In the genomic region with DNA sequence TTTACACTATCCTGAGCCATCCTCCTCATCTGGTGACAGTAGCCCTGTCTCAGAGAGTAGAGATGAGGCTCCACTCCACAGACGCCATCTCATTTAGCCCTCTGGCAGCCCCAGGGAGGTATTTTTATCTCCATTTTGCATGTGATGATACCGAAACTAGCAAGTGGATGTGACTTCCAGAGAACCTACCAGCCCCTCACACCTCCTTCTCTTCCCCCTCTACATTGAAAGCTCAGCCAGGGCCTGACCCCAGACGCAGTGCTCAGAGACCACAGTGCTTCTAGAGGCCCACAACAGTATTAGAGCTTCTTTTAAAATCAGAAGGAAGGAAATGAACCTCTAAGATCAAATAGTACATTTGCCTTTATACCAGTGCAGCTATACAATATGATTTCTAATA, we compare ENCODE assay signal across 8 cellular contexts. TPM values are rescaled to one million over a fixed set of nuclear protein-coding genes. Genes with fewer than 3 reads are reported as not detected.
DNase-seq lines count a peak whose midpoint lies in the region; ATAC-seq and TF ChIP-seq lines count a peak whose summit lies in the region.

No MANE protein-coding gene starts in this region.

- TF ChIP-seq POLR2A in body of pancreas (IDR thresholded peaks at IDR 0.05), result no peak

- ATAC-seq in CD8-positive, alpha-beta T cell, result peak; percentile 80
- peak; percentile 75 for ATAC-seq in HG03108 (IDR thresholded peaks at IDR 0.05; ENCODE audit: unreplicated experiment)
- peak; percentile 75 for ATAC-seq in activated naive CD8-positive, alpha-beta T cell treated with anti-CD3 and anti-CD28 coated beads, Interleukin-2, amount 50 U/mL, for 24 hours
- no peak for ATAC-seq in body of pancreas

- no peak overlapping the region for H4K12ac ChIP-seq in trophoblast cell (ENCODE audit: low read depth, low read length)

- H3K79me1 ChIP-seq in trophoblast cell (ENCODE audit: low read length), result no peaks in the 10 kb centered on the region

- H3K23ac ChIP-seq in trophoblast cell (ENCODE audit: low read length), result no peak overlapping the region

- no peak for TF ChIP-seq CTCF in CD8-positive, alpha-beta T cell (IDR thresholded peaks at IDR 0.05)
- no peak for TF ChIP-seq CTCF in body of pancreas (IDR thresholded peaks at IDR 0.05)

- H3K4me1 Mint-ChIP-seq in CD8-positive, alpha-beta T cell (ENCODE audit: low read depth), result peaks cover 97% of the 10 kb centered on the region
- H3K4me1 Mint-ChIP-seq in activated naive CD8-positive, alpha-beta T cell treated with anti-CD3 and anti-CD28 coated beads, Interleukin-2, amount 50 U/mL, for 24 hours, result peaks cover 91% of the 10 kb centered on the region

- no peaks in the 10 kb centered on the region for H3K27me3 Mint-ChIP-seq in CD8-positive, alpha-beta T cell (ENCODE audit: low read depth)
- H3K27me3 Mint-ChIP-seq in activated naive CD8-positive, alpha-beta T cell treated with anti-CD3 and anti-CD28 coated beads, Interleukin-2, amount 50 U/mL, for 24 hours, result no peaks in the 10 kb centered on the region

- no peaks in the 10 kb centered on the region for H3K9me3 Mint-ChIP-seq in CD8-positive, alpha-beta T cell
- H3K9me3 Mint-ChIP-seq in activated naive CD8-positive, alpha-beta T cell treated with anti-CD3 and anti-CD28 coated beads, Interleukin-2, amount 50 U/mL, for 24 hours, result no peaks in the 10 kb centered on the region

- no peak overlapping the region for H2AK5ac ChIP-seq in trophoblast cell (ENCODE audit: low read length)

- H3K27ac ChIP-seq in CD8-positive, alpha-beta T cell (ENCODE audit: low read depth, low read length), result peak overlapping the region; percentile 56
- H3K27ac ChIP-seq in body of pancreas (peak overlapping the region in 1 of 4 donors; percentile 2), trophoblast cell (ENCODE audit: low read depth, low read length) (no peak overlapping the region)

- peak overlapping the region; percentile 96 for H3K27ac Mint-ChIP-seq in CD8-positive, alpha-beta T cell
- peak overlapping the region; percentile 96 for H3K27ac Mint-ChIP-seq in activated naive CD8-positive, alpha-beta T cell treated with anti-CD3 and anti-CD28 coated beads, Interleukin-2, amount 50 U/mL, for 24 hours

- H3K79me2 ChIP-seq in trophoblast cell (ENCODE audit: control insufficient read depth, insufficient read depth, low read length, poor library complexity), result no peaks in the 10 kb centered on the region

- H3K36me3 Mint-ChIP-seq in CD8-positive, alpha-beta T cell, result peaks cover 65% of the 10 kb centered on the region
- peaks cover 56% of the 10 kb centered on the region for H3K36me3 Mint-ChIP-seq in activated naive CD8-positive, alpha-beta T cell treated with anti-CD3 and anti-CD28 coated beads, Interleukin-2, amount 50 U/mL, for 24 hours (ENCODE audit: low read depth)

- peaks cover 4% of the 10 kb centered on the region for H3K36me3 ChIP-seq in CD8-positive, alpha-beta T cell (ENCODE audit: insufficient read depth, low read length)
- no peaks in the 10 kb centered on the region for H3K36me3 ChIP-seq in body of pancreas (replicated peaks in 1 of 2; ENCODE audit: insufficient read depth in 1 of 2, low read depth in 2 of 2)
- peaks cover 0 to 3% of the 10 kb centered on the region in 2 experiments for H3K36me3 ChIP-seq in trophoblast cell (ENCODE audit: control insufficient read depth in 1 of 2, insufficient read depth in 2 of 2, low read length in 2 of 2)

- H4K91ac ChIP-seq in trophoblast cell (ENCODE audit: low read depth, low read length), result no peak overlapping the region

- DNase-seq in CD8-positive, alpha-beta T cell, result peak in 5 of 7 experiments; percentile 15 to 61 (median 33)
- DNase-seq in GM19240 (ENCODE audit: insufficient read length, low spot score), result peak; percentile 53
- DNase-seq in activated naive CD8-positive, alpha-beta T cell treated with anti-CD3 and anti-CD28 coated beads, Interleukin-2, amount 50 U/mL, for 24 hours, result peak; percentile 44
- DNase-seq in dermis blood vessel endothelial cell, result no peak
- no peak for DNase-seq in body of pancreas
- DNase-seq in trophoblast cell, result no peak
- no peak for DNase-seq in cortex of kidney (lab: John Stamatoyannopoulos, UW)

- no peaks in the 10 kb centered on the region for H3K27me3 ChIP-seq in CD8-positive, alpha-beta T cell (ENCODE audit: insufficient read depth, low read length)
- H3K27me3 ChIP-seq in body of pancreas (no peaks in the 10 kb centered on the region), trophoblast cell (ENCODE audit: insufficient read depth, low read length) (no peaks in the 10 kb centered on the region)

- CTCF ChIA-PET in CD8-positive, alpha-beta T cell (lab: Charles Lee), result interaction anchor here (0.6 to 6.0 kb wide), 7 partner anchors 24 to 136 kb away, joined by 3 to 32 read pairs (median 3); no protein-coding TSS in a partner anchor

- H2BK5ac ChIP-seq in trophoblast cell (ENCODE audit: low read depth, low read length, poor library complexity), result no peak overlapping the region

- intact Hi-C loops in CD8-positive, alpha-beta T cell (cut with DNase I, micrococcal nuclease), result no loop called here
- intact Hi-C loops in body of pancreas (cut with DNase I), result no loop called here

- peak overlapping the region; percentile 59 for H3K4me3 Mint-ChIP-seq in CD8-positive, alpha-beta T cell
- H3K4me3 Mint-ChIP-seq in activated naive CD8-positive, alpha-beta T cell treated with anti-CD3 and anti-CD28 coated beads, Interleukin-2, amount 50 U/mL, for 24 hours, result peak overlapping the region; percentile 62

- no peak overlapping the region for H2BK12ac ChIP-seq in trophoblast cell (ENCODE audit: low read length)

- no peak overlapping the region for H2BK120ac ChIP-seq in trophoblast cell (ENCODE audit: insufficient read depth, low read length, poor library complexity)

- H3K4ac ChIP-seq in trophoblast cell (ENCODE audit: low read depth, low read length), result no peak overlapping the region

- peaks cover 89% of the 10 kb centered on the region for H3K4me1 ChIP-seq in CD8-positive, alpha-beta T cell (ENCODE audit: insufficient read depth, low read length)
- H3K4me1 ChIP-seq in body of pancreas (peaks cover 51% of the 10 kb centered on the region), trophoblast cell (ENCODE audit: control insufficient read depth in 1 of 2, insufficient read depth in 2 of 2, low read length in 2 of 2) (peaks cover under 1 to 2% of the 10 kb centered on the region in 2 experiments)

- no peak overlapping the region for H3K9ac ChIP-seq in trophoblast cell (ENCODE audit: low read length)

- peak overlapping the region; percentile 17 for H3K4me3 ChIP-seq in CD8-positive, alpha-beta T cell (ENCODE audit: low read depth, low read length)
- H3K4me3 ChIP-seq in body of pancreas (no peak overlapping the region), trophoblast cell (ENCODE audit: low read depth, low read length) (no peak overlapping the region)

- no peak overlapping the region for H3K4me2 ChIP-seq in trophoblast cell (ENCODE audit: low read length)

- H4K8ac ChIP-seq in trophoblast cell (ENCODE audit: low read depth, low read length), result no peak overlapping the region

- no peak overlapping the region for H3K14ac ChIP-seq in trophoblast cell (ENCODE audit: low read length)

- 56 to 57% methylated on average over 3 of the region's 3 CpGs for WGBS in body of pancreas, 2 donors
- no CpG with 5 or more reads among the region's 3 CpGs for WGBS in trophoblast cell (ENCODE audit: extremely low coverage, insufficient coverage, insufficient read length)

- H2AFZ ChIP-seq in trophoblast cell (ENCODE audit: insufficient read depth, low read length, poor library complexity), result no peak overlapping the region

- no peak overlapping the region for H3K18ac ChIP-seq in trophoblast cell (ENCODE audit: low read length)

- POLR2A ChIA-PET in CD8-positive, alpha-beta T cell (lab: Charles Lee), result interaction anchor here (1.1 kb wide), 1 partner anchor 12 kb away, joined by 5 read pairs; no protein-coding TSS in a partner anchor

- H3K9me3 ChIP-seq in CD8-positive, alpha-beta T cell (ENCODE audit: low read length), result no peaks in the 10 kb centered on the region
- H3K9me3 ChIP-seq in body of pancreas (no peaks in the 10 kb centered on the region), trophoblast cell (ENCODE audit: insufficient read depth, low read depth, low read length) (peaks cover 2% of the 10 kb centered on the region)

RNA-seq across cellular contexts. Expression of a gene that starts 8.3 kb away (rescaled TPM):
- 100 to 1,000 TPM; 191 to 195 TPM for total RNA-seq in CD8-positive, alpha-beta T cell
- total RNA-seq in dermis blood vessel endothelial cell, result 227 and 297 TPM in 2 replicates
- total RNA-seq in body of pancreas, result 10 to 100 TPM; 26.4 to 28.8 TPM
- polyA plus RNA-seq in trophoblast cell (2013), result 19.7 and 22.6 TPM in 2 replicates

Comparison
In these comparisons a context has a peak if more than half of its experiments do, and no peak if none do; other contexts are left out.
1. DNase-seq: peak in CD8-positive, alpha-beta T cell (5 of 7), GM19240 (single experiment) and activated naive CD8-positive, alpha-beta T cell treated with anti-CD3 and anti-CD28 coated beads, Interleukin-2, amount 50 U/mL, for 24 hours (single experiment); none in dermis blood vessel endothelial cell (single experiment), body of pancreas (0 of 4), trophoblast cell (0 of 2) and cortex of kidney (single experiment).